Comparison of ENCODE assay signal across 9 cellular contexts in the genomic region with DNA sequence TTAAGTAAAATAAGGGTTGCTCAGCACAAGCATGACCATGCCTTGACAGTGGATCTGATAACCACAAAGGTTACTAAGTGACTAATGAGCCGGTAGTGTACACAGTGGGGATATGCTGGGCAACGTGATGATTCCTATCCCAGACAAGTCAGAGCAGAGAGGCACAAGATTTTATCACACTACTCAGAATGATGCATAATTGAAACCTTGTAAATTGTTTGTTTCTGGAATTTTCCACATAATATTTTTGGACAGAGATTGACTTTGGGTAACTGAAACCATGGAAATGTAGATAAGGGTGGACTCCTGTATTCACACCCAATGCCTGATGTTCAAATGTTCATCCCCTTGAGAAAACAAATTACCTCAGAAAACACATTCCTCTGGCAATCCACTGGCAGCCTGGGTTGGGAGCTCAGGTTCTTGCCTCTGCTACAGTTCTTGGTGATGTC. TPM values are rescaled to one million over a fixed set of nuclear protein-coding genes. Genes with fewer than 3 reads are reported as not detected.
A peak's percentile ranks its signal among the peaks of the same experiment; 100 is the strongest.
DNase-seq lines count a peak whose midpoint lies in the region; ATAC-seq and TF ChIP-seq lines count a peak whose summit lies in the region.
"Had no signal": no experiment of that assay in that cellular context is flagged by ENCODE, and none has a peak within 500 bp of the region (broad histone marks: within the 10 kb centered on the region; RNA-seq: fewer than 3 reads in every experiment).

No MANE protein-coding gene starts in this region.

- ATAC-seq in activated CD8-positive, alpha-beta memory T cell treated with anti-CD3 and anti-CD28 coated beads, Interleukin-2, amount 10 ng/mL, durations not matched to agents 7 days and 5 days, result peak; percentile 95
- ATAC-seq in HG03045 (IDR thresholded peaks at IDR 0.05; ENCODE audit: unreplicated experiment), result peak; percentile 77
- ATAC-seq in activated CD8-positive, alpha-beta T cell treated with anti-CD3 and anti-CD28 coated beads, Interleukin-2, amount 10 ng/mL, durations not matched to agents 7 days and 5 days, result peak; percentile 47

- TF ChIP-seq POLR2A in prostate gland (IDR thresholded peaks at IDR 0.05), result no peak

- H3K36me3 ChIP-seq in prostate gland, result no peaks in the 10 kb centered on the region

- peaks cover 4% of the 10 kb centered on the region for H3K27me3 Mint-ChIP-seq in activated CD8-positive, alpha-beta memory T cell treated with anti-CD3 and anti-CD28 coated beads, Interleukin-2, amount 10 ng/mL, durations not matched to agents 7 days and 5 days
- peaks cover 6% of the 10 kb centered on the region for H3K27me3 Mint-ChIP-seq in activated CD8-positive, alpha-beta T cell treated with anti-CD3 and anti-CD28 coated beads, Interleukin-2, amount 10 ng/mL, durations not matched to agents 7 days and 5 days (ENCODE audit: low read depth)

- peak overlapping the region in 1 of 2 donors; percentile 39 for H3K27ac ChIP-seq in prostate gland

- 8% methylated on average over 2 of the region's 2 CpGs for WGBS in prostate gland

- no peaks in the 10 kb centered on the region for H3K27me3 ChIP-seq in prostate gland (replicated peaks; ENCODE audit: insufficient read depth)

- H3K9me3 ChIP-seq in prostate gland, result no peaks in the 10 kb centered on the region

- no peaks in the 10 kb centered on the region for H3K36me3 Mint-ChIP-seq in activated CD8-positive, alpha-beta memory T cell treated with anti-CD3 and anti-CD28 coated beads, Interleukin-2, amount 10 ng/mL, durations not matched to agents 7 days and 5 days
- no peaks in the 10 kb centered on the region for H3K36me3 Mint-ChIP-seq in activated CD8-positive, alpha-beta T cell treated with anti-CD3 and anti-CD28 coated beads, Interleukin-2, amount 10 ng/mL, durations not matched to agents 7 days and 5 days (ENCODE audit: low read depth)
- H3K36me3 Mint-ChIP-seq: naive B cell had no signal

- POLR2A ChIA-PET in activated CD8-positive, alpha-beta T cell treated with anti-CD3 and anti-CD28 coated beads, Interleukin-2, amount 10 ng/mL, durations not matched to agents 7 days and 5 days (lab: Charles Lee), result interaction anchor here (0.6 kb wide), 1 partner anchor 113 kb away, joined by 3 read pairs; no protein-coding TSS in a partner anchor

- peaks cover 15% of the 10 kb centered on the region for H3K4me1 Mint-ChIP-seq in activated CD8-positive, alpha-beta memory T cell treated with anti-CD3 and anti-CD28 coated beads, Interleukin-2, amount 10 ng/mL, durations not matched to agents 7 days and 5 days
- peaks cover 34% of the 10 kb centered on the region for H3K4me1 Mint-ChIP-seq in activated CD8-positive, alpha-beta T cell treated with anti-CD3 and anti-CD28 coated beads, Interleukin-2, amount 10 ng/mL, durations not matched to agents 7 days and 5 days (ENCODE audit: low read depth)

- CTCF ChIA-PET in activated CD8-positive, alpha-beta memory T cell treated with anti-CD3 and anti-CD28 coated beads, Interleukin-2, amount 10 ng/mL, durations not matched to agents 7 days and 5 days (lab: Charles Lee), result no interaction called here
- CTCF ChIA-PET in activated CD8-positive, alpha-beta T cell treated with anti-CD3 and anti-CD28 coated beads, Interleukin-2, amount 10 ng/mL, durations not matched to agents 7 days and 5 days (lab: Charles Lee), result interaction anchor here (1.6 kb wide), 1 partner anchor 47 kb away, joined by 3 read pairs; no protein-coding TSS in a partner anchor

- H3K4me3 ChIP-seq in prostate gland, result no peak overlapping the region

- H3K4me1 ChIP-seq in prostate gland (replicated peaks), result no peaks in the 10 kb centered on the region

- H3K27ac Mint-ChIP-seq in activated CD8-positive, alpha-beta memory T cell treated with anti-CD3 and anti-CD28 coated beads, Interleukin-2, amount 10 ng/mL, durations not matched to agents 7 days and 5 days, result peak overlapping the region; percentile 44
- no peak overlapping the region for H3K27ac Mint-ChIP-seq in activated CD8-positive, alpha-beta T cell treated with anti-CD3 and anti-CD28 coated beads, Interleukin-2, amount 10 ng/mL, durations not matched to agents 7 days and 5 days
- H3K27ac Mint-ChIP-seq: naive B cell had no signal

- intact Hi-C loops in prostate gland (cut with DNase I), result no loop called here

- no peak for DNase-seq in activated CD8-positive, alpha-beta memory T cell treated with anti-CD3 and anti-CD28 coated beads, Interleukin-2, amount 10 ng/mL, durations not matched to agents 7 days and 5 days
- no peak for DNase-seq in activated CD8-positive, alpha-beta memory T cell treated with anti-CD3 and anti-CD28 coated beads for 24 hours
- no peak for DNase-seq in activated CD8-positive, alpha-beta T cell treated with anti-CD3 and anti-CD28 coated beads, Interleukin-2, amount 10 ng/mL, durations not matched to agents 7 days and 5 days
- peak; percentile 69 for DNase-seq in prostate gland (ENCODE audit: low spot score)
- DNase-seq in GOT3 (lab: John Stamatoyannopoulos, UW), result no peak
- no peak for DNase-seq in activated gamma-delta T cell treated with Interleukin-2 at 50 U/mL for 16 hours
- DNase-seq in activated CD4-positive, alpha-beta T cell treated with anti-CD3 and anti-CD28 coated beads, Interleukin-2, amount 50 U/mL, for 1 hour, result no peak
- DNase-seq: naive B cell had no signal

- no peak for TF ChIP-seq CTCF in prostate gland (IDR thresholded peaks at IDR 0.05)

- H3K9me3 Mint-ChIP-seq in activated CD8-positive, alpha-beta memory T cell treated with anti-CD3 and anti-CD28 coated beads, Interleukin-2, amount 10 ng/mL, durations not matched to agents 7 days and 5 days (ENCODE audit: low read depth), result no peaks in the 10 kb centered on the region
- H3K9me3 Mint-ChIP-seq in activated CD8-positive, alpha-beta T cell treated with anti-CD3 and anti-CD28 coated beads, Interleukin-2, amount 10 ng/mL, durations not matched to agents 7 days and 5 days (ENCODE audit: insufficient read depth), result no peaks in the 10 kb centered on the region
- H3K9me3 Mint-ChIP-seq: naive B cell had no signal

- no peak overlapping the region for H3K4me3 Mint-ChIP-seq in activated CD8-positive, alpha-beta memory T cell treated with anti-CD3 and anti-CD28 coated beads, Interleukin-2, amount 10 ng/mL, durations not matched to agents 7 days and 5 days
- no peak overlapping the region for H3K4me3 Mint-ChIP-seq in activated CD8-positive, alpha-beta T cell treated with anti-CD3 and anti-CD28 coated beads, Interleukin-2, amount 10 ng/mL, durations not matched to agents 7 days and 5 days
- H3K4me3 Mint-ChIP-seq: naive B cell had no signal

RNA-seq across cellular contexts. Expression of a gene that starts 16.2 kb away (rescaled TPM):
- 100 to 1,000 TPM; 109 to 119 TPM for total RNA-seq in activated CD8-positive, alpha-beta memory T cell treated with anti-CD3 and anti-CD28 coated beads, Interleukin-2, amount 10 ng/mL, durations not matched to agents 7 days and 5 days
- total RNA-seq in activated CD8-positive, alpha-beta T cell treated with anti-CD3 and anti-CD28 coated beads, Interleukin-2, amount 10 ng/mL, durations not matched to agents 7 days and 5 days, result 100 to 1,000 TPM in 1 of 2 experiments, 10 to 100 TPM in 1; 98.4 to 105 TPM
- 10 to 100 TPM; 28.1 to 31.7 TPM for total RNA-seq in prostate gland

RNA-seq across cellular contexts. Expression of a gene that starts 52.4 kb away (rescaled TPM):
- 100 to 1,000 TPM in 1 of 2 experiments, 10 to 100 TPM in 1; 89.3 to 105 TPM for total RNA-seq in activated CD8-positive, alpha-beta memory T cell treated with anti-CD3 and anti-CD28 coated beads, Interleukin-2, amount 10 ng/mL, durations not matched to agents 7 days and 5 days
- total RNA-seq in activated CD8-positive, alpha-beta T cell treated with anti-CD3 and anti-CD28 coated beads, Interleukin-2, amount 10 ng/mL, durations not matched to agents 7 days and 5 days, result 10 to 100 TPM; 93.0 to 96.0 TPM
- 10 to 100 TPM in 1 of 2 donors, 1 to 10 TPM in 1; 7.7 to 19.0 TPM for total RNA-seq in prostate gland

Comparison
In these comparisons a context has a peak if more than half of its experiments do, and no peak if none do; other contexts are left out.
1. RNA of a gene that starts 52.4 kb away (total RNA-seq): 89.3 to 105 TPM in activated CD8-positive, alpha-beta memory T cell treated with anti-CD3 and anti-CD28 coated beads, Interleukin-2, amount 10 ng/mL, durations not matched to agents 7 days and 5 days and 93.0 to 96.0 TPM in activated CD8-positive, alpha-beta T cell treated with anti-CD3 and anti-CD28 coated beads, Interleukin-2, amount 10 ng/mL, durations not matched to agents 7 days and 5 days; 7.7 to 19.0 TPM in prostate gland; every median in the first group is over 4 times any median in the second.
2. Peak in every context shown above with its lines, with median percentiles within 50 percentile points of each other: ATAC-seq.